In genomic region chr17:66383353-66383752, GRCh38 we compare ENCODE assay signal across 17 cellular contexts.
A peak's percentile ranks its signal among the peaks of the same experiment; 100 is the strongest.
DNase-seq lines count a peak whose midpoint lies in the region; ATAC-seq and TF ChIP-seq lines count a peak whose summit lies in the region.
"Had no signal": no experiment of that assay in that cellular context is flagged by ENCODE, and none has a peak within 500 bp of the region (broad histone marks: within the 10 kb centered on the region; RNA-seq: fewer than 3 reads in every experiment).

No MANE protein-coding gene starts in this region.

- H3K27ac ChIP-seq in SK-N-MC, result peak overlapping the region; percentile 83
- no peak overlapping the region for H3K27ac ChIP-seq in smooth muscle cell (ENCODE audit: low read depth)
- H3K27ac ChIP-seq: BLaER1, esophagus muscularis mucosa, pancreas, Peyer's patch, upper lobe of left lung had no signal

- H3K27me3 Mint-ChIP-seq in activated naive CD4-positive, alpha-beta T cell treated with anti-CD3 and anti-CD28 coated beads, Interleukin-2, amount 50 U/mL, for 24 hours, result no peaks in the 10 kb centered on the region
- H3K27me3 Mint-ChIP-seq in naive thymus-derived CD8-positive, alpha-beta T cell, result no peaks in the 10 kb centered on the region

- H3K36me3 ChIP-seq in SK-N-MC (ENCODE audit: insufficient read depth, low read length) (no peaks in the 10 kb centered on the region), smooth muscle cell (ENCODE audit: low read depth) (no peaks in the 10 kb centered on the region)
- H3K36me3 ChIP-seq: BLaER1, esophagus muscularis mucosa, pancreas, upper lobe of left lung had no signal

- H3K4me3 ChIP-seq in SK-N-MC (peak overlapping the region; percentile 46), smooth muscle cell (no peak overlapping the region)
- H3K4me3 ChIP-seq: BLaER1, esophagus muscularis mucosa, pancreas, Peyer's patch, upper lobe of left lung had no signal

- peaks cover 15% of the 10 kb centered on the region for H3K4me1 ChIP-seq in smooth muscle cell (ENCODE audit: low read depth)
- H3K4me1 ChIP-seq: BLaER1 had no signal

- peaks cover 75% of the 10 kb centered on the region for H3K4me1 Mint-ChIP-seq in activated naive CD4-positive, alpha-beta T cell treated with anti-CD3 and anti-CD28 coated beads, Interleukin-2, amount 50 U/mL, for 24 hours
- peaks cover 36 to 77% (median 60%) of the 10 kb centered on the region in 4 donors for H3K4me1 Mint-ChIP-seq in naive thymus-derived CD8-positive, alpha-beta T cell

- peak overlapping the region; percentile 28 for H3K4me2 ChIP-seq in smooth muscle cell
- H3K4me2 ChIP-seq: BLaER1 had no signal

- no peak for ATAC-seq in naive thymus-derived CD8-positive, alpha-beta T cell

- H3K27ac Mint-ChIP-seq in activated naive CD4-positive, alpha-beta T cell treated with anti-CD3 and anti-CD28 coated beads, Interleukin-2, amount 50 U/mL, for 24 hours, result peak overlapping the region; percentile 19
- peak overlapping the region in 2 of 10 donors; percentile 3 to 50 for H3K27ac Mint-ChIP-seq in naive thymus-derived CD8-positive, alpha-beta T cell

- WGBS in smooth muscle cell (ENCODE audit: low lambda C conversion rate), result 37% methylated on average over 4 of the region's 4 CpGs

- peaks cover 7% of the 10 kb centered on the region for H3K9me3 Mint-ChIP-seq in activated naive CD4-positive, alpha-beta T cell treated with anti-CD3 and anti-CD28 coated beads, Interleukin-2, amount 50 U/mL, for 24 hours
- H3K9me3 Mint-ChIP-seq in naive thymus-derived CD8-positive, alpha-beta T cell, result peaks cover 0 to 4% (median 0%) of the 10 kb centered on the region in 9 donors

- H3K36me3 Mint-ChIP-seq in activated naive CD4-positive, alpha-beta T cell treated with anti-CD3 and anti-CD28 coated beads, Interleukin-2, amount 50 U/mL, for 24 hours, result peaks cover 19% of the 10 kb centered on the region
- H3K36me3 Mint-ChIP-seq in naive thymus-derived CD8-positive, alpha-beta T cell, result peaks cover 0 to 11% (median 4%) of the 10 kb centered on the region in 3 donors

- H3K9ac ChIP-seq in SK-N-MC (ENCODE audit: insufficient read length) (no peak overlapping the region), smooth muscle cell (ENCODE audit: low read depth) (no peak overlapping the region)
- H3K9ac ChIP-seq: BLaER1 had no signal

- H3K9me3 ChIP-seq in SK-N-MC (ENCODE audit: low read depth, low read length), result no peaks in the 10 kb centered on the region
- no peaks in the 10 kb centered on the region for H3K9me3 ChIP-seq in smooth muscle cell (replicated peaks; ENCODE audit: low read depth)
- H3K9me3 ChIP-seq: BLaER1, esophagus muscularis mucosa, pancreas, Peyer's patch, upper lobe of left lung had no signal

- no peak overlapping the region for H3K4me3 Mint-ChIP-seq in activated naive CD4-positive, alpha-beta T cell treated with anti-CD3 and anti-CD28 coated beads, Interleukin-2, amount 50 U/mL, for 24 hours
- no peak overlapping the region for H3K4me3 Mint-ChIP-seq in naive thymus-derived CD8-positive, alpha-beta T cell

- no peaks in the 10 kb centered on the region for H4K20me1 ChIP-seq in smooth muscle cell (ENCODE audit: low read depth)
- H4K20me1 ChIP-seq: BLaER1 had no signal

- no peak for DNase-seq in activated naive CD4-positive, alpha-beta T cell (lab: John Stamatoyannopoulos, UW)
- peak; percentile 40 for DNase-seq in SK-N-MC (ENCODE audit: low read depth, low spot score)
- peak; percentile 37 for DNase-seq in epidermal melanocyte (ENCODE audit: insufficient read length, low spot score)
- DNase-seq in smooth muscle cell (lab: John Stamatoyannopoulos, UW; ENCODE audit: unreplicated experiment), result no peak
- DNase-seq in naive thymus-derived CD8-positive, alpha-beta T cell, result no peak
- DNase-seq in GDM1 (lab: John Stamatoyannopoulos, UW), result no peak
- no peak for DNase-seq in kidney glomerular epithelial cell (lab: John Stamatoyannopoulos, UW)
- DNase-seq: activated CD4-positive, alpha-beta T cell treated with anti-CD3 and anti-CD28 coated beads for 48 hours; activated gamma-delta T cell treated with Interleukin-2 at 50 U/mL for 16 hours; NCI-H1694; NCI-H524; pancreas; Peyer's patch; upper lobe of left lung had no signal

- no peaks in the 10 kb centered on the region for H3K79me2 ChIP-seq in smooth muscle cell (ENCODE audit: low read depth)

- no peak overlapping the region for H2AFZ ChIP-seq in smooth muscle cell (ENCODE audit: low read depth)

- POLR2A ChIA-PET in naive thymus-derived CD8-positive, alpha-beta T cell (lab: Charles Lee), result interaction anchor here (1.1 kb wide), 1 partner anchor 8 kb away, joined by 5 read pairs; no protein-coding TSS in a partner anchor

- TF ChIP-seq CTCF in smooth muscle cell (IDR thresholded peaks at IDR 0.05; ENCODE audit: borderline replicate concordance, insufficient read depth, poor library complexity, severe bottlenecking), result no peak

- no peaks in the 10 kb centered on the region for H3F3A ChIP-seq in smooth muscle cell (ENCODE audit: low read depth)

- H3K27me3 ChIP-seq in smooth muscle cell (ENCODE audit: low read depth), result no peaks in the 10 kb centered on the region
- H3K27me3 ChIP-seq: BLaER1, esophagus muscularis mucosa, pancreas, Peyer's patch, upper lobe of left lung had no signal

Comparison
In these comparisons a context has a peak if more than half of its experiments do, and no peak if none do; other contexts are left out.
1. DNase-seq: peak in SK-N-MC (single experiment) and epidermal melanocyte (single experiment); none in activated naive CD4-positive, alpha-beta T cell (0 of 4), smooth muscle cell (single experiment), naive thymus-derived CD8-positive, alpha-beta T cell (0 of 10), GDM1 (single experiment) and kidney glomerular epithelial cell (single experiment).